10 cellular contexts compared by ENCODE assay signal in genomic region chr17:77802811-77803220, GRCh38.
DNase-seq lines count a peak whose midpoint lies in the region; ATAC-seq, FAIRE-seq and TF ChIP-seq lines count a peak whose summit lies in the region.
"Had no signal": no experiment of that assay in that cellular context is flagged by ENCODE, and none has a peak within 500 bp of the region (broad histone marks: within the 10 kb centered on the region; RNA-seq: fewer than 3 reads in every experiment).

No MANE protein-coding gene starts in this region.

- CTCF ChIA-PET in HepG2 (lab: Yijun Ruan, JAX; ENCODE audit: low intra/inter-chr PET ratio, low total read pairs), result no interaction called here

- TF ChIP-seq CTCF in right lobe of liver (IDR thresholded peaks at IDR 0.05) (no peak), HepG2 (CRISPR knock-in tag; IDR thresholded peaks at IDR 0.05) (no peak), kidney (IDR thresholded peaks at IDR 0.05; ENCODE audit: borderline replicate concordance, extremely low read depth, insufficient read depth) (no peak)

- 5% methylated on average over 9 of the region's 10 CpGs for WGBS in right lobe of liver (ENCODE audit: insufficient coverage, low coverage, low lambda C conversion rate, missing lambda C conversion rate)
- 5% methylated on average over 10 of the region's 10 CpGs for WGBS in HepG2 (ENCODE audit: low lambda C conversion rate)

- no peaks in the 10 kb centered on the region for H4K20me1 ChIP-seq in HepG2 (ENCODE audit: insufficient read depth, low read length)

- H3K4me3 Mint-ChIP-seq in activated CD4-positive, alpha-beta T cell treated with anti-CD3 and anti-CD28 coated beads, Interleukin-2, amount 10 ng/mL, durations not matched to agents 24 days and 14 days, result no peak overlapping the region
- H3K4me3 Mint-ChIP-seq: memory B cell had no signal

- H3K27ac ChIP-seq in right lobe of liver (no peak overlapping the region), HepG2 (ENCODE audit: extremely low read length, insufficient read depth, low read length) (no peak overlapping the region), kidney (ENCODE audit: low read depth in 2 of 2, low read length in 2 of 2) (no peak overlapping the region)

- TF ChIP-seq POLR2A in right lobe of liver (IDR thresholded peaks at IDR 0.05) (no peak), HepG2 (IDR thresholded peaks at IDR 0.05; ENCODE audit: insufficient read depth in 1 of 2, low read depth in 2 of 2, low read length in 2 of 2) (no peak)

- H3K4me1 ChIP-seq in right lobe of liver, result no peaks in the 10 kb centered on the region
- no peaks in the 10 kb centered on the region for H3K4me1 ChIP-seq in HepG2 (ENCODE audit: insufficient read depth, low read length)
- no peaks in the 10 kb centered on the region for H3K4me1 ChIP-seq in kidney (ENCODE audit: control insufficient read depth in 1 of 2, insufficient read depth in 1 of 2, low read depth in 1 of 2, low read length in 2 of 2)

- no peak for TF ChIP-seq EP300 in HepG2 (IDR thresholded peaks at IDR 0.05; ENCODE audit: low read depth in 2 of 2, low read length in 2 of 2)
- no peak for TF ChIP-seq EP300 in HepG2 (CRISPR knock-in tag; IDR thresholded peaks at IDR 0.05; ENCODE audit: borderline replicate concordance)

- H3K4me2 ChIP-seq in HepG2 (ENCODE audit: low read depth, low read length), result no peak overlapping the region

- H3K4me3 ChIP-seq in right lobe of liver (no peak overlapping the region), HepG2 (replicated peaks in 1 of 3; ENCODE audit: insufficient read depth in 1 of 3, low read depth in 2 of 3, low read length in 3 of 3) (no peak overlapping the region), kidney (ENCODE audit: low read length in 2 of 2) (no peak overlapping the region)

- no peaks in the 10 kb centered on the region for H3K79me2 ChIP-seq in HepG2 (ENCODE audit: insufficient read depth, low read length)

- ATAC-seq in right lobe of liver (no peak), HepG2 (no peak)

- in situ Hi-C loops in HepG2 (cut with HindIII; ENCODE audit: extremely low pct_ligation_motif_present, low pct_unique_long_range_greater_than_20kb), result no loop called here

- no peak overlapping the region for H2AFZ ChIP-seq in HepG2 (ENCODE audit: low read length)

- intact Hi-C loops in right lobe of liver (cut with DNase I) (no loop called here), HepG2 (cut with micrococcal nuclease; ENCODE audit: unreplicated experiment) (no loop called here), kidney (cut with DNase I) (no loop called here)
- intact Hi-C loops in activated CD4-positive, alpha-beta T cell treated with anti-CD3 and anti-CD28 coated beads, Interleukin-2, amount 10 ng/mL, durations not matched to agents 24 days and 14 days (cut with micrococcal nuclease), result no loop called here

- POLR2A ChIA-PET in HepG2 (lab: Yijun Ruan, JAX), result no interaction called here

- no peaks in the 10 kb centered on the region for H3K9me3 Mint-ChIP-seq in activated CD4-positive, alpha-beta T cell treated with anti-CD3 and anti-CD28 coated beads, Interleukin-2, amount 10 ng/mL, durations not matched to agents 24 days and 14 days
- H3K9me3 Mint-ChIP-seq: memory B cell had no signal

- BruUV-seq in HepG2 (replicated peaks; lab: Mats Ljungman, UMichigan), result no TSS peak

- H3K36me3 ChIP-seq in right lobe of liver, result no peaks in the 10 kb centered on the region
- H3K36me3 ChIP-seq in HepG2 (replicated peaks in 1 of 2; ENCODE audit: control insufficient read depth in 1 of 2, insufficient read depth in 2 of 2, low read length in 2 of 2), result no peaks in the 10 kb centered on the region
- no peaks in the 10 kb centered on the region for H3K36me3 ChIP-seq in kidney (ENCODE audit: control insufficient read depth in 1 of 2, insufficient read depth in 2 of 2, low read length in 2 of 2)

- H3K9ac ChIP-seq in HepG2 (ENCODE audit: insufficient read depth, low read depth, low read length), result no peak overlapping the region
- H3K9ac ChIP-seq in kidney (ENCODE audit: low read length in 2 of 2), result no peak overlapping the region

- H3K27me3 ChIP-seq in right lobe of liver, result no peaks in the 10 kb centered on the region
- H3K27me3 ChIP-seq in HepG2 (ENCODE audit: control insufficient read depth in 1 of 2, insufficient read depth in 2 of 2, low read length in 2 of 2), result peaks cover 14 to 91% of the 10 kb centered on the region in 2 experiments; a peak in 4 of 5 replicates

- H3K4me1 Mint-ChIP-seq in activated CD4-positive, alpha-beta T cell treated with anti-CD3 and anti-CD28 coated beads, Interleukin-2, amount 10 ng/mL, durations not matched to agents 24 days and 14 days, result peaks cover 2% of the 10 kb centered on the region
- H3K4me1 Mint-ChIP-seq: memory B cell had no signal

- no peak overlapping the region for H3K27ac Mint-ChIP-seq in activated CD4-positive, alpha-beta T cell treated with anti-CD3 and anti-CD28 coated beads, Interleukin-2, amount 10 ng/mL, durations not matched to agents 24 days and 14 days
- H3K27ac Mint-ChIP-seq: memory B cell had no signal

- DNase-seq in right lobe of liver (peak in 2 of 3 donors; percentile 13 to 43), HepG2 (ENCODE audit: low spot score) (no peak), astrocyte of the hippocampus (ENCODE audit: low read depth, low spot score) (peak; percentile 86), kidney (peak; percentile 29), T-helper 1 cell (no peak), activated T-cell treated with anti-CD3 and anti-CD28 coated beads for 4 hours (no peak), GM03348 (ENCODE audit: low spot score) (no peak)
- DNase-seq in activated CD4-positive, alpha-beta T cell treated with anti-CD3 and anti-CD28 coated beads, Interleukin-2, amount 10 ng/mL, durations not matched to agents 24 days and 14 days, result no peak
- DNase-seq: effector CD4-positive, alpha-beta T cell had no signal

- peaks cover 34% of the 10 kb centered on the region for H3K27me3 Mint-ChIP-seq in activated CD4-positive, alpha-beta T cell treated with anti-CD3 and anti-CD28 coated beads, Interleukin-2, amount 10 ng/mL, durations not matched to agents 24 days and 14 days

- FAIRE-seq in HepG2 (lab: Jason Lieb, UNC), result no peak
- FAIRE-seq in kidney (lab: Jason Lieb, UNC), result no peak

- H3K36me3 Mint-ChIP-seq in activated CD4-positive, alpha-beta T cell treated with anti-CD3 and anti-CD28 coated beads, Interleukin-2, amount 10 ng/mL, durations not matched to agents 24 days and 14 days (ENCODE audit: low read depth), result no peaks in the 10 kb centered on the region
- H3K36me3 Mint-ChIP-seq: memory B cell had no signal

- TF ChIP-seq RAD21 in HepG2 (CRISPR knock-in tag; IDR thresholded peaks at IDR 0.05), result no peak

- H3K9me3 ChIP-seq in right lobe of liver, result no peaks in the 10 kb centered on the region
- no peaks in the 10 kb centered on the region for H3K9me3 ChIP-seq in HepG2 (ENCODE audit: low read length)
- H3K9me3 ChIP-seq in kidney (ENCODE audit: control insufficient read depth in 1 of 2, low read length in 2 of 2), result no peaks in the 10 kb centered on the region

TF ChIP-seq in HepG2, 621 proteins besides CTCF, POLR2A, EP300 and RAD21 (continues in another document):
- TF ChIP-seq ZNF609 (CRISPR knock-in tag; IDR thresholded peaks at IDR 0.05; ENCODE audit: borderline replicate concordance), result no peak
- no peak for TF ChIP-seq AGO1 (IDR thresholded peaks at IDR 0.05; ENCODE audit: low read depth, low read length, poor library complexity, severe bottlenecking)
- TF ChIP-seq ZNF780A (CRISPR knock-in tag; IDR thresholded peaks at IDR 0.05), result no peak
- TF ChIP-seq MTA3 (CRISPR knock-in tag; IDR thresholded peaks at IDR 0.05), result no peak
- no peak for TF ChIP-seq ZNF496 (CRISPR knock-in tag; IDR thresholded peaks at IDR 0.05; ENCODE audit: insufficient replicate concordance)
- no peak for TF ChIP-seq ZNF34 (CRISPR knock-in tag; IDR thresholded peaks at IDR 0.05; ENCODE audit: borderline replicate concordance)
- no peak for TF ChIP-seq ZBTB7A (CRISPR knock-in tag; IDR thresholded peaks at IDR 0.05)
- no peak for TF ChIP-seq SMC3 (IDR thresholded peaks at IDR 0.05; ENCODE audit: low read length)
- TF ChIP-seq RFXAP (CRISPR knock-in tag; IDR thresholded peaks at IDR 0.05; ENCODE audit: borderline replicate concordance), result no peak
- TF ChIP-seq NFIB (CRISPR knock-in tag; IDR thresholded peaks at IDR 0.05; ENCODE audit: borderline replicate concordance), result no peak

Comparison
In these comparisons a context has a peak if more than half of its experiments do, and no peak if none do; other contexts are left out.
1. DNase-seq: peak in right lobe of liver (2 of 3), astrocyte of the hippocampus (single experiment) and kidney (single experiment); none in HepG2 (single experiment), T-helper 1 cell (0 of 5), activated CD4-positive, alpha-beta T cell treated with anti-CD3 and anti-CD28 coated beads, Interleukin-2, amount 10 ng/mL, durations not matched to agents 24 days and 14 days (single experiment), activated T-cell treated with anti-CD3 and anti-CD28 coated beads for 4 hours (single experiment) and GM03348 (single experiment).